21 cellular contexts compared by ENCODE assay signal in genomic region chr1:110048923-110049601, GRCh38. TPM values are rescaled to one million over a fixed set of nuclear protein-coding genes. Genes with fewer than 3 reads are reported as not detected.
DNase-seq lines count a peak whose midpoint lies in the region; ATAC-seq and TF ChIP-seq lines count a peak whose summit lies in the region.
"Had no signal": no experiment of that assay in that cellular context is flagged by ENCODE, and none has a peak within 500 bp of the region (broad histone marks: within the 10 kb centered on the region; RNA-seq: fewer than 3 reads in every experiment).

No MANE protein-coding gene starts in this region.

- ATAC-seq in upper lobe of right lung, result peak; percentile 64
- no peak for ATAC-seq in HG03039 (IDR thresholded peaks at IDR 0.05; ENCODE audit: unreplicated experiment)
- ATAC-seq: GM23338, T-helper 17 cell had no signal

- H3K27ac Mint-ChIP-seq in neural crest cell (ENCODE audit: unreplicated experiment), result peak overlapping the region; percentile 21
- H3K27ac Mint-ChIP-seq: B cell, GM23338, mesothelial cell of epicardium had no signal

- H3K9me3 ChIP-seq in Peyer's patch, result no peaks in the 10 kb centered on the region
- no peaks in the 10 kb centered on the region for H3K9me3 ChIP-seq in duodenal mucosa (ENCODE audit: control insufficient read depth in 1 of 2, low read length in 2 of 2)
- H3K9me3 ChIP-seq in upper lobe of right lung, result no peaks in the 10 kb centered on the region

- H3K9me3 Mint-ChIP-seq in neural crest cell, result no peaks in the 10 kb centered on the region
- H3K9me3 Mint-ChIP-seq: GM23338 had no signal

- DNase-seq in Peyer's patch, result peak in 2 of 3 donors; percentile 80 to 82
- DNase-seq in neural crest cell (ENCODE audit: low read depth, low spot score), result no peak
- DNase-seq in upper lobe of right lung, result no peak
- DNase-seq in DMS 273 treated with DMSO at 0.1 percent for 48 hours (lab: John Stamatoyannopoulos, UW), result no peak
- DNase-seq in NOMO-1 treated with dmso at 0.1 percent for 144 hours (lab: John Stamatoyannopoulos, UW; ENCODE audit: unreplicated experiment), result no peak
- DNase-seq: activated CD4-positive, alpha-beta T cell treated with anti-CD3 and anti-CD28 coated beads, Interleukin-2, amount 50 U/mL, for 48 hours; activated naive CD4-positive, alpha-beta T cell treated with anti-CD3 and anti-CD28 coated beads, Interleukin-2, amount 50 U/mL, for 16 hours; islet precursor cell; NCI-H1436; NCI-H2171; NCI-H69; OCI-M1; SHP77 treated with DMSO at 0.1 percent for 48 hours; T-helper 17 cell had no signal

- H3K4me1 Mint-ChIP-seq in neural crest cell, result peaks cover 23% of the 10 kb centered on the region
- H3K4me1 Mint-ChIP-seq: B cell, GM23338 had no signal

- no peak overlapping the region for H3K4me3 ChIP-seq in Peyer's patch
- no peak overlapping the region for H3K4me3 ChIP-seq in duodenal mucosa (ENCODE audit: low read depth in 1 of 2, low read length in 2 of 2)
- no peak overlapping the region for H3K4me3 ChIP-seq in upper lobe of right lung
- H3K4me3 ChIP-seq: GM23338, hepatocyte had no signal

- H3K27me3 ChIP-seq in Peyer's patch (no peaks in the 10 kb centered on the region), duodenal mucosa (ENCODE audit: control insufficient read depth in 1 of 2, insufficient read depth in 2 of 2, low read length in 2 of 2) (no peaks in the 10 kb centered on the region), upper lobe of right lung (no peaks in the 10 kb centered on the region)
- H3K27me3 ChIP-seq: hepatocyte had no signal

- TF ChIP-seq CTCF in Peyer's patch (IDR thresholded peaks at IDR 0.05) (no peak), neural crest cell (conservative IDR thresholded peaks at IDR 0.05) (no peak), upper lobe of right lung (IDR thresholded peaks at IDR 0.05) (no peak)

- intact Hi-C loops in upper lobe of right lung (cut with DNase I), result no loop called here

- peak overlapping the region in 1 of 2 donors; percentile 8 for H3K9ac ChIP-seq in duodenal mucosa (ENCODE audit: low read depth in 1 of 2, low read length in 2 of 2)

- H3K36me3 ChIP-seq in Peyer's patch, result peaks cover 0 to 98% (median 0%) of the 10 kb centered on the region in 3 donors
- peaks cover 62 to 92% of the 10 kb centered on the region in 2 donors for H3K36me3 ChIP-seq in duodenal mucosa (ENCODE audit: control insufficient read depth in 1 of 2, insufficient read depth in 2 of 2, low read length in 2 of 2)
- peaks cover 100% of the 10 kb centered on the region for H3K36me3 ChIP-seq in upper lobe of right lung

- TF ChIP-seq POLR2A in Peyer's patch (IDR thresholded peaks at IDR 0.05), result no peak

- no peaks in the 10 kb centered on the region for H3K27me3 Mint-ChIP-seq in neural crest cell (ENCODE audit: low read depth)
- H3K27me3 Mint-ChIP-seq: B cell, T-helper 17 cell had no signal

- peaks cover 0 to 27% (median 3%) of the 10 kb centered on the region in 4 donors for H3K4me1 ChIP-seq in Peyer's patch
- peaks cover 19 to 22% of the 10 kb centered on the region in 2 donors for H3K4me1 ChIP-seq in duodenal mucosa (ENCODE audit: control insufficient read depth in 1 of 2, insufficient read depth in 2 of 2, low read length in 2 of 2)
- peaks cover 8% of the 10 kb centered on the region for H3K4me1 ChIP-seq in upper lobe of right lung

- H3K27ac ChIP-seq in Peyer's patch, result peak overlapping the region in 3 of 4 donors; percentile 18 to 90 (median 61)
- H3K27ac ChIP-seq in duodenal mucosa (ENCODE audit: low read depth, low read length), result peak overlapping the region; percentile 32
- H3K27ac ChIP-seq in upper lobe of right lung, result no peak overlapping the region
- H3K27ac ChIP-seq: hepatocyte had no signal

- no peak overlapping the region for H3K4me3 Mint-ChIP-seq in neural crest cell
- H3K4me3 Mint-ChIP-seq: B cell, GM23338, mesothelial cell of epicardium, T-helper 17 cell had no signal

- peaks cover 27% of the 10 kb centered on the region for H3K36me3 Mint-ChIP-seq in neural crest cell (ENCODE audit: low read depth)

RNA-seq across cellular contexts. Expression of gene STRIP1, which starts 14.6 kb away (rescaled TPM):
- total RNA-seq in Peyer's patch (100 to 1,000 TPM in 2 of 4 donors, 10 to 100 TPM in 2; 25.6 to 117 (median 95.1) TPM), neural crest cell (69.1 and 71.0 TPM in 2 replicates), upper lobe of right lung (35.6 TPM)

RNA-seq across cellular contexts. Expression of gene ALX3, which starts 21.4 kb away (rescaled TPM):
- total RNA-seq in Peyer's patch, result not detected
- total RNA-seq in neural crest cell, result 0.21 TPM in 1 of 2 replicates, not detected in the other
- not detected for total RNA-seq in upper lobe of right lung
- total RNA-seq: B cell, G401, GM23338, T-helper 17 cell had no signal

Comparison
In these comparisons a context has a peak if more than half of its experiments do, and no peak if none do; other contexts are left out.
1. DNase-seq: peak in Peyer's patch (2 of 3); none in neural crest cell (single experiment), upper lobe of right lung (single experiment), DMS 273 treated with DMSO at 0.1 percent for 48 hours (single experiment) and NOMO-1 treated with dmso at 0.1 percent for 144 hours (single experiment).